8 cellular contexts compared by ENCODE assay signal in the genomic region with DNA sequence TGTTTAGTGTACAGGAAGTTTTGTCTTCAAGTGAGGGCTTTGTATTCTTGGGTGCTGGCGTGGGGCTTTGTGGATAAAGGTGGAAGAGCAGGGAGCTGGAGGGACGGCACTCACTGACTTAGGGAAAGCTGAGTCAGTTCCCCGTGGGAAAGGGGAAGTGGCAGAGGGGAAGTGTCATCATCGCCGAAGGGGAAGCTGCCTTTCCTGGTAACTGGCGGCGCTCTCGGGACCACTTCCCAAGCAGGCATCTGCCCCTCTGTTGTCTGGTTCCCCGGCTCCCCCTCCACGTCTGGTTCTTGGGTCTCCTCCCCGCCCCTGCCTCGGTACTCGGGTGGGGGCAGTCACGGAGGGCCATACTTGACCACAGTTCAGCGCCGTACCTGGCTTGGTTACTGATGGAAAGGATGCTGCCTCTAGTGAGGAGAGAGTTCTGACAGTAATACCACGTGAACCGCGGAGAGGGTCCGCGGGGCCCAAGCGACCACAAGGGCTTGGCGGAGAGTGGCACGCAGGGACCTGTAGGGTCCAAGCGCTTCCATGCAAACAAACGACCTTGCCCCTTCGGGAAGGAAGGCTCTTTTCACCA. TPM values are rescaled to one million over a fixed set of nuclear protein-coding genes. Genes with fewer than 3 reads are reported as not detected.
DNase-seq lines count a peak whose midpoint lies in the region; ATAC-seq and TF ChIP-seq lines count a peak whose summit lies in the region.

No MANE protein-coding gene starts in this region.

- H3K9ac ChIP-seq in DND-41 (ENCODE audit: low read depth, low read length), result peak overlapping the region; percentile 60

- H3K9me3 Mint-ChIP-seq in chondrocyte (ENCODE audit: low read depth), result no peaks in the 10 kb centered on the region

- H3K4me2 ChIP-seq in DND-41 (ENCODE audit: insufficient read depth, low read length), result peak overlapping the region; percentile 95

- ATAC-seq in DND-41 (ENCODE audit: insufficient read depth, low read depth) (no peak), HG02642 (IDR thresholded peaks at IDR 0.05; ENCODE audit: poor library complexity, unreplicated experiment) (peak; percentile 1), GM21390 (IDR thresholded peaks at IDR 0.05; ENCODE audit: unreplicated experiment) (no peak), GM21786 (IDR thresholded peaks at IDR 0.05; ENCODE audit: unreplicated experiment) (no peak)

- TF ChIP-seq CTCF in DND-41 (IDR thresholded peaks at IDR 0.05; ENCODE audit: borderline replicate concordance, extremely low read depth, low read length, poor library complexity, severe bottlenecking) (no peak), chondrocyte (IDR thresholded peaks at IDR 0.05) (no peak)

- H3K4me3 ChIP-seq in DND-41 (ENCODE audit: low read depth in 1 of 2, low read length in 2 of 2), result peak overlapping the region; percentile 81 to 91

- H3K36me3 Mint-ChIP-seq in chondrocyte (ENCODE audit: low read depth), result peaks cover 3% of the 10 kb centered on the region

- no peaks in the 10 kb centered on the region for H3K9me3 ChIP-seq in DND-41 (ENCODE audit: insufficient read depth, low read length, severe bottlenecking)

- H3K4me3 Mint-ChIP-seq in chondrocyte (ENCODE audit: unreplicated experiment), result peak overlapping the region; percentile 98

- H3K27ac ChIP-seq in DND-41 (ENCODE audit: low read length), result peak overlapping the region; percentile 74

- peaks cover 16% of the 10 kb centered on the region; the same call in 1 of the 2 replicates for H3K36me3 ChIP-seq in DND-41 (ENCODE audit: insufficient read depth, low read length)

- H2AFZ ChIP-seq in DND-41 (ENCODE audit: low read depth, low read length), result peak overlapping the region; percentile 76

- H4K20me1 ChIP-seq in DND-41 (ENCODE audit: insufficient read depth, low read length), result peaks cover 31% of the 10 kb centered on the region

- peak overlapping the region; percentile 99 for H3K27ac Mint-ChIP-seq in chondrocyte (ENCODE audit: unreplicated experiment)

- peaks cover 46% of the 10 kb centered on the region for H3K4me1 Mint-ChIP-seq in chondrocyte (ENCODE audit: low read depth)

- DNase-seq in DND-41, result peak; percentile 39
- DNase-seq in SKM-1 (lab: John Stamatoyannopoulos, UW; ENCODE audit: unreplicated experiment), result peak; percentile 42
- DNase-seq in chondrocyte (ENCODE audit: low spot score), result peak; percentile 86
- DNase-seq in kidney glomerular epithelial cell (lab: John Stamatoyannopoulos, UW), result peak; percentile 92
- peak; percentile 34 to 41 for DNase-seq in stimulated activated CD4-positive, alpha-beta T cell treated with anti-CD3 and anti-CD28 coated beads, Interleukin-15, amount 100 ng/mL, for 48 hours (ENCODE audit: low read depth in 2 of 2)

- H3K27me3 ChIP-seq in DND-41 (ENCODE audit: insufficient read depth, low read length, poor library complexity), result peaks cover 33% of the 10 kb centered on the region

- H3K79me2 ChIP-seq in DND-41 (ENCODE audit: insufficient read depth, low read length), result no peaks in the 10 kb centered on the region; the same call in 1 of the 2 replicates

- H3K27me3 Mint-ChIP-seq in chondrocyte (ENCODE audit: low read depth), result no peaks in the 10 kb centered on the region

- H3K4me1 ChIP-seq in DND-41 (ENCODE audit: insufficient read depth, low read length), result peaks cover 61% of the 10 kb centered on the region

RNA-seq across cellular contexts. Expression of gene KDM6B, which starts 9.0 kb away (rescaled TPM):
- total RNA-seq in chondrocyte, result 36.6 to 38.2 TPM (median 37.4 TPM) in 3 replicates

RNA-seq across cellular contexts. Expression of gene TMEM88, which starts 11.8 kb away (rescaled TPM):
- total RNA-seq in chondrocyte, result 1.6 to 1.9 TPM (median 1.8 TPM) in 3 replicates

RNA-seq across cellular contexts. Expression of gene NAA38, which starts 14.3 kb away (rescaled TPM):
- total RNA-seq in chondrocyte, result 52.9 to 94.6 TPM (median 57.5 TPM) in 3 replicates

RNA-seq across cellular contexts. Expression of gene CYB5D1, which starts 14.8 kb away (rescaled TPM):
- total RNA-seq in chondrocyte, result 6.9 to 10.5 TPM (median 8.6 TPM) in 3 replicates

RNA-seq across cellular contexts. Expression of gene CHD3, which starts 45.5 kb away (rescaled TPM):
- total RNA-seq in chondrocyte, result 129 to 138 TPM (median 134 TPM) in 3 replicates

Comparison
In these comparisons a context has a peak if more than half of its experiments do, and no peak if none do; other contexts are left out.
1. DNase-seq: peak in every context shown above with its lines; median percentile 92 in kidney glomerular epithelial cell; 86 in chondrocyte; 42 in SKM-1; 39 in DND-41; 38 in stimulated activated CD4-positive, alpha-beta T cell treated with anti-CD3 and anti-CD28 coated beads, Interleukin-15, amount 100 ng/mL, for 48 hours.